ENCODE assay signal across 1 cellular context in the genomic region with DNA sequence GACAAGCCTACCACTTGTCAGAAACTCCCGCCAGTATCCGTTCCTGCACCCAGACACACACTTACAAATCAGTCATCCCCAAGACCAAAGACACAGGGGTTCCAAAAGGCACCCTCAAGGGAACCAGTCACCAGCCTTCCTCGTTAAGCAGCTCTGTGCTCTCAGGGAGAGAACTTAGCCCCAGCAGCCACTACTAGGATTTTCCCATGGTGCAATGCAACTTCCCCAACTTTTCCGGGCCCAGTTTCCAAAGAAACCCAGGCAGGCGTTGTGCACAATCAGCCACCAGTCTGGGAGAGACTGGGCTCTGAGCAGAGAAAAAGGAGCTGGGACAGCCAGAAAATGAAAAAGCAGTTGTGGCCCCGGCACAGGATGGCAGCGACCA.
TF ChIP-seq lines count a peak whose summit lies in the region.

No MANE protein-coding gene starts in this region.

TF ChIP-seq in HEK293, 187 proteins besides CTCF, POLR2A, EP300 and RAD21 (continued from another document):
- TF ChIP-seq, protein P1, sequence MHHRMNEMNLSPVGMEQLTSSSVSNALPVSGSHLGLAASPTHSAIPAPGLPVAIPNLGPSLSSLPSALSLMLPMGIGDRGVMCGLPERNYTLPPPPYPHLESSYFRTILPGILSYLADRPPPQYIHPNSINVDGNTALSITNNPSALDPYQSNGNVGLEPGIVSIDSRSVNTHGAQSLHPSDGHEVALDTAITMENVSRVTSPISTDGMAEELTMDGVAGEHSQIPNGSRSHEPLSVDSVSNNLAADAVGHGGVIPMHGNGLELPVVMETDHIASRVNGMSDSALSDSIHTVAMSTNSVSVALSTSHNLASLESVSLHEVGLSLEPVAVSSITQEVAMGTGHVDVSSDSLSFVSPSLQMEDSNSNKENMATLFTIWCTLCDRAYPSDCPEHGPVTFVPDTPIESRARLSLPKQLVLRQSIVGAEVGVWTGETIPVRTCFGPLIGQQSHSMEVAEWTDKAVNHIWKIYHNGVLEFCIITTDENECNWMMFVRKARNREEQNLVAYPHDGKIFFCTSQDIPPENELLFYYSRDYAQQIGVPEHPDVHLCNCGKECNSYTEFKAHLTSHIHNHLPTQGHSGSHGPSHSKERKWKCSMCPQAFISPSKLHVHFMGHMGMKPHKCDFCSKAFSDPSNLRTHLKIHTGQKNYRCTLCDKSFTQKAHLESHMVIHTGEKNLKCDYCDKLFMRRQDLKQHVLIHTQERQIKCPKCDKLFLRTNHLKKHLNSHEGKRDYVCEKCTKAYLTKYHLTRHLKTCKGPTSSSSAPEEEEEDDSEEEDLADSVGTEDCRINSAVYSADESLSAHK (tag by site-specific recombination; IDR thresholded peaks at IDR 0.05), result no peak
